ENCODE assay signal across 17 cellular contexts in the genomic region with DNA sequence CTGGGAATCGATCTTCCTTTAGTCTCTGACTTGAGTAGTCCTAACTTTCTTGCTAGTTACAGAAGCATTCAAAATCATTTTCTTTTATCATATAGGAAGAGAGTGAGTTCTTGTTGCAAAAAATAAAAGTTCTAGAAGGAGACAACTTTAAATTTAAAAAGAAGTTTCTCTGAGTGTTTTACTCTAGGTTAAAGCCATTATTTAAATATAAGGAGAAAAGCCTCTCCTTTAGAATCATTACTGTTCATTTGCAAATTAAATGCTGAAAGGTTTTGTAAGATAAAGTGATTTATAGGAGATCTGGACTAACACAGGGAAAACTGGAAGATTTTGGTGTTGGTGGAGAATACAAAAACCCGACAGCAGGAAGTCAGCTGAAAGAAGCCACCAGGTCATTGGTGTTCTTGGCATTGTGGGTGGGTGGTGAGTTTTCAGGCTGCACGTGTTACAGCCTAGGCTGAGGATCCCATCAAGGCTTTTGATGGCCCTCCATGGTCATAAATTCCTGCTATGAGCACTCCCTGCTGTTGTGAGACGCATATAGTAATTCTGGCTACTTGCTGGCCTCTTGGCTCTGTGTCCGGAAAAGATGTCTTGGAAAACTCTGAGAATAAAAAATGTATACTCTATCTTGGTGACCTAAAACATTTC.
A peak's percentile ranks its signal among the peaks of the same experiment; 100 is the strongest.
DNase-seq lines count a peak whose midpoint lies in the region; ATAC-seq and TF ChIP-seq lines count a peak whose summit lies in the region.
"Had no signal": no experiment of that assay in that cellular context is flagged by ENCODE, and none has a peak within 500 bp of the region (broad histone marks: within the 10 kb centered on the region; RNA-seq: fewer than 3 reads in every experiment).

No MANE protein-coding gene starts in this region.

- H3K36me3 ChIP-seq in HAP-1 (replicated peaks) (no peaks in the 10 kb centered on the region), esophagus muscularis mucosa (no peaks in the 10 kb centered on the region), skeletal muscle tissue (ENCODE audit: control insufficient read depth in 3 of 3, insufficient read depth in 3 of 3, low read length in 3 of 3) (no peaks in the 10 kb centered on the region), neuronal stem cell (replicated peaks in 1 of 2; ENCODE audit: control insufficient read depth in 2 of 2, insufficient read depth in 2 of 2, low read length in 2 of 2) (no peaks in the 10 kb centered on the region)

- H3K4ac ChIP-seq in neuronal stem cell (ENCODE audit: low read length) = no peak overlapping the region

- H3K4me3 ChIP-seq in HAP-1 = no peak overlapping the region
- no peak overlapping the region for H3K4me3 ChIP-seq in esophagus muscularis mucosa
- no peak overlapping the region for H3K4me3 ChIP-seq in skeletal muscle tissue (ENCODE audit: low read length in 3 of 3)
- H3K4me3 ChIP-seq in neuronal stem cell (ENCODE audit: low read length in 2 of 2) = no peak overlapping the region
- no peak overlapping the region for H3K4me3 ChIP-seq in coronary artery
- H3K4me3 ChIP-seq: BLaER1 treated with 17β-estradiol and CSF1 and Interleukin-3, amounts not matched to agents 10 nM and 100 nM had no signal

- H4K8ac ChIP-seq in neuronal stem cell (ENCODE audit: low read depth, low read length) = no peak overlapping the region

- H3K4me2 ChIP-seq in neuronal stem cell (ENCODE audit: insufficient read depth, low read length, poor library complexity, severe bottlenecking) = no peak overlapping the region

- H3K27ac ChIP-seq in esophagus muscularis mucosa (replicated peaks in 1 of 4) (peak overlapping the region; percentile 50 to 69 (median 58)), skeletal muscle tissue (ENCODE audit: low read depth, low read length) (peak overlapping the region; percentile 95), neuronal stem cell (replicated peaks; ENCODE audit: low read length) (no peak overlapping the region), coronary artery (no peak overlapping the region)
- H3K27ac ChIP-seq: BLaER1 treated with 17β-estradiol and CSF1 and Interleukin-3, amounts not matched to agents 10 nM and 100 nM had no signal

- in situ Hi-C loops in HAP-1 (cut with MboI; ENCODE audit: low sequenced_read_pairs) = no loop called here

- intact Hi-C loops in esophagus muscularis mucosa (cut with DNase I) = loop anchor here (5.0 kb wide), 1 partner anchor 80 kb away; the partner anchor contains the start of gene GPAT3

- H3K9me3 ChIP-seq in HAP-1 = peaks cover 21% of the 10 kb centered on the region
- peaks cover 0 to 29% (median 20%) of the 10 kb centered on the region in 4 donors for H3K9me3 ChIP-seq in esophagus muscularis mucosa
- peaks cover 4 to 10% (median 7%) of the 10 kb centered on the region in 3 donors for H3K9me3 ChIP-seq in skeletal muscle tissue (ENCODE audit: control insufficient read depth in 3 of 3, low read length in 3 of 3)
- peaks cover 3 to 16% of the 10 kb centered on the region in 2 donors for H3K9me3 ChIP-seq in neuronal stem cell (replicated peaks in 1 of 2; ENCODE audit: control insufficient read depth in 2 of 2, insufficient read depth in 1 of 2, low read depth in 1 of 2, low read length in 2 of 2)

- H2BK15ac ChIP-seq in neuronal stem cell (ENCODE audit: low read length) = no peak overlapping the region

- no peak overlapping the region for H2BK12ac ChIP-seq in neuronal stem cell (ENCODE audit: low read length)

- H2AK5ac ChIP-seq in neuronal stem cell (ENCODE audit: low read depth, low read length) = no peak overlapping the region

- DNase-seq in HAP-1 (ENCODE audit: low spot score in 2 of 2) (peak; percentile 75 to 96), esophagus muscularis mucosa (ENCODE audit: extremely low spot score) (no peak), left kidney (ENCODE audit: low read depth, low spot score) (peak; percentile 19), neuronal stem cell (ENCODE audit: low spot score) (no peak), coronary artery (ENCODE audit: low spot score) (no peak)
- DNase-seq: activated B cell treated with CpG ODN at 0.5 μM for 24 hours, left cardiac atrium, NCI-H1105, NCI-H1930, NCI-H2227 treated with DMSO at 0.1 percent for 48 hours, RPMI8226 had no signal

- no peaks in the 10 kb centered on the region for H3K79me1 ChIP-seq in neuronal stem cell (ENCODE audit: low read depth, low read length)

- no peak overlapping the region for H3K18ac ChIP-seq in neuronal stem cell (ENCODE audit: low read length)

- 40% methylated on average over 5 of the region's 5 CpGs for WGBS in esophagus muscularis mucosa
- WGBS in neuronal stem cell (ENCODE audit: extremely low coverage in 2 of 2, insufficient read length in 2 of 2, insufficient replicate concordance in 1 of 2), 2 donors = no CpG with 5 or more reads among the region's 5 CpGs

- no peak overlapping the region for H3K14ac ChIP-seq in neuronal stem cell (ENCODE audit: low read length)

- H3K27me3 ChIP-seq in HAP-1 (ENCODE audit: low read depth) (no peaks in the 10 kb centered on the region), esophagus muscularis mucosa (no peaks in the 10 kb centered on the region), skeletal muscle tissue (ENCODE audit: control insufficient read depth in 3 of 3, insufficient read depth in 3 of 3, low read length in 3 of 3) (no peaks in the 10 kb centered on the region), neuronal stem cell (ENCODE audit: control insufficient read depth in 3 of 3, insufficient read depth in 3 of 3, low read depth in 1 of 3, low read length in 3 of 3) (no peaks in the 10 kb centered on the region)
- H3K27me3 ChIP-seq: BLaER1 treated with 17β-estradiol and CSF1 and Interleukin-3, amounts not matched to agents 10 nM and 100 nM had no signal

- H2BK5ac ChIP-seq in neuronal stem cell (ENCODE audit: low read length) = no peak overlapping the region

- H3K4me1 ChIP-seq in HAP-1 (peaks cover 36% of the 10 kb centered on the region), esophagus muscularis mucosa (peaks cover 18 to 30% (median 23%) of the 10 kb centered on the region in 4 donors), skeletal muscle tissue (ENCODE audit: control insufficient read depth in 3 of 3, insufficient read depth in 3 of 3, low read length in 3 of 3) (peaks cover 17 to 24% (median 23%) of the 10 kb centered on the region in 3 donors), neuronal stem cell (ENCODE audit: control insufficient read depth in 2 of 2, insufficient read depth in 1 of 2, low read depth in 1 of 2, low read length in 2 of 2) (peaks cover 0 to 8% of the 10 kb centered on the region in 2 donors)

- no peak overlapping the region for H3K23ac ChIP-seq in neuronal stem cell (ENCODE audit: low read depth, low read length, poor library complexity)

- no peak overlapping the region for H4K91ac ChIP-seq in neuronal stem cell (ENCODE audit: low read depth, low read length, poor library complexity)

- no peak overlapping the region for H2AFZ ChIP-seq in neuronal stem cell (ENCODE audit: low read length)

- ATAC-seq in GM21619 (IDR thresholded peaks at IDR 0.05; ENCODE audit: unreplicated experiment) = no peak
- ATAC-seq: activated T-helper 17 cell treated with anti-CD3 and anti-CD28 coated beads, Interleukin-2, amount 50 U/mL, for 72 hours; natural killer cell treated with Interleukin-12 subunit alpha and Interleukin-12 subunit beta and Interleukin-15 and Interleukin-18, amount 100 ng/mL, for 72 hours; sciatic nerve had no signal

- H3K9ac ChIP-seq in skeletal muscle tissue (ENCODE audit: low read depth in 1 of 3, low read length in 3 of 3) (peak overlapping the region in 2 of 3 donors; percentile 54 to 71), neuronal stem cell (ENCODE audit: low read depth, low read length, poor library complexity) (no peak overlapping the region)
- H3K9ac ChIP-seq: BLaER1 treated with 17β-estradiol and CSF1 and Interleukin-3, amounts not matched to agents 10 nM and 100 nM had no signal

- no peak for TF ChIP-seq EP300 in esophagus muscularis mucosa (IDR thresholded peaks at IDR 0.05)

- TF ChIP-seq CTCF in esophagus muscularis mucosa (IDR thresholded peaks at IDR 0.05) (no peak), coronary artery (IDR thresholded peaks at IDR 0.05) (no peak)

- no peak for TF ChIP-seq POLR2A in esophagus muscularis mucosa (IDR thresholded peaks at IDR 0.05; ENCODE audit: low read depth)

- H2BK120ac ChIP-seq in neuronal stem cell (ENCODE audit: low read depth, low read length) = no peak overlapping the region

Comparison
In these comparisons a context has a peak if more than half of its experiments do, and no peak if none do; other contexts are left out.
1. DNase-seq: peak in HAP-1 (2 of 2) and left kidney (single experiment); none in esophagus muscularis mucosa (single experiment), neuronal stem cell (single experiment) and coronary artery (single experiment).
2. H3K27ac ChIP-seq: peak in esophagus muscularis mucosa (4 of 4) and skeletal muscle tissue (single experiment); none in neuronal stem cell (single experiment) and coronary artery (0 of 2).